Comparison of ENCODE assay signal across 1 cellular context in genomic region chr4:95963456-95963855, GRCh38.
TF ChIP-seq lines count a peak whose summit lies in the region.

No MANE protein-coding gene starts in this region.

TF ChIP-seq in GM23338, 12 proteins besides CTCF, POLR2A, EP300 and RAD21 (continued from another document):
- TF ChIP-seq REST (IDR thresholded peaks at IDR 0.05; ENCODE audit: unreplicated experiment) (no peak), POLR2AphosphoS5 (IDR thresholded peaks at IDR 0.05; ENCODE audit: low read depth) (no peak), ZNF331 (CRISPR knock-in tag; IDR thresholded peaks at IDR 0.05; ENCODE audit: low read depth) (no peak), EZH2 (IDR thresholded peaks at IDR 0.05; ENCODE audit: low read depth, unreplicated experiment) (no peak), ETS1 (IDR thresholded peaks at IDR 0.05) (no peak), NANOG (IDR thresholded peaks at IDR 0.05; ENCODE audit: borderline replicate concordance) (no peak), JUNB (IDR thresholded peaks at IDR 0.05; ENCODE audit: unreplicated experiment) (no peak), ZNF114 (CRISPR knock-in tag; IDR thresholded peaks at IDR 0.05) (no peak), STAT1 (IDR thresholded peaks at IDR 0.05; ENCODE audit: unreplicated experiment) (no peak)
TF ChIP-seq in GM23338: peak in this region for 0.
